In the genomic region with DNA sequence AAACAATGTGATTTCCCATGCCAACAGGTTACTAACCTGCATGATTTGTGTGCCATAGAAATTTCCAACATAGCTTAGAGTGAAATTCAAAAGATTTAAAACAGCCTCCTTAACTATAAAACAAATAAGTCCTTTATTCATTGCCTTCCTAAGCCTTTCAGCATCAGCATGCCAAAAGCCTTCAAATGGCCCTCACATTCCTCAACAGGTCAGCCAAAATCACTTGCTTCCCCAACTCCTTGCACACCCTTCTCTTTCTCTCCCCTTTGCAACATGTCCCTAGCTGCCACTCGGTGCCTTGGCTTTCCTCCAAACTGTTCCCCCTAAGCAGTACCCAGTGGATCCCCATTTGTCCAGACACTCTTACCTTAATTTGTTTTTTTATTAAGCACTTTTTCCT, we compare ENCODE assay signal across 27 cellular contexts.
"Had no signal": no experiment of that assay in that cellular context is flagged by ENCODE, and none has a peak within 500 bp of the region (broad histone marks: within the 10 kb centered on the region; RNA-seq: fewer than 3 reads in every experiment).

No MANE protein-coding gene starts in this region.

- H3K4me1 ChIP-seq: Peyer's patch had no signal

- H3K9me3 Mint-ChIP-seq: IgD-negative memory B cell, T-cell had no signal

- DNase-seq: Kasumi-1; MM.1S; NCI-H1092 treated with DMSO at 0.1 percent for 48 hours; NCI-H1436; NCI-H1694; NCI-H187 treated with DMSO at 0.1 percent for 48 hours; NCI-H2029 treated with DMSO at 0.1 percent for 48 hours; NCI-H2171 treated with DMSO at 0.1 percent for 48 hours; NCI-H345; NCI-H446 treated with DMSO at 0.1 percent for 48 hours; NCI-H510A treated with DMSO at 0.1 percent for 48 hours; NCI-H526 treated with DMSO at 0.1 percent for 48 hours; NCI-H774; NK-92 treated with Interleukin-12 subunit alpha and Interleukin-12 subunit beta, amount 100 ng/mL, for 24 hours; OCI-M1; PC-9; Peyer's patch; RPMI8226; SHP77; SK-N-SH; SW 1271; T-cell had no signal

- H3K9me3 ChIP-seq: Peyer's patch, SK-N-SH had no signal

- H3K4me3 Mint-ChIP-seq: IgD-negative memory B cell, T-cell had no signal

- ATAC-seq: K562, T-cell had no signal

- H3K27ac ChIP-seq: HL-60, KMS-11, PC-9, Peyer's patch had no signal

- H3K36me3 ChIP-seq: Peyer's patch had no signal

- H3K27me3 ChIP-seq: Peyer's patch had no signal

- H3K36me3 Mint-ChIP-seq: IgD-negative memory B cell, T-cell had no signal

- H3K4me1 Mint-ChIP-seq: IgD-negative memory B cell, T-cell had no signal

- H3K9ac ChIP-seq: KMS-11, SK-N-SH had no signal

- H3K27me3 Mint-ChIP-seq: IgD-negative memory B cell had no signal

- FAIRE-seq: HTR-8/SVneo, K562 had no signal

- H3K4me2 ChIP-seq: KMS-11, PC-9, SK-N-SH had no signal

- H3K27ac Mint-ChIP-seq: IgD-negative memory B cell, T-cell had no signal

- H3K4me3 ChIP-seq: K562, PC-9, Peyer's patch had no signal

- H2AFZ ChIP-seq: PC-9 had no signal
